ENCODE assay signal across 16 cellular contexts in genomic region chr16:18782697-18783429, GRCh38. TPM values are rescaled to one million over a fixed set of nuclear protein-coding genes. Genes with fewer than 3 reads are reported as not detected.
DNase-seq lines count a peak whose midpoint lies in the region; ATAC-seq, FAIRE-seq and TF ChIP-seq lines count a peak whose summit lies in the region.
"Had no signal": no experiment of that assay in that cellular context is flagged by ENCODE, and none has a peak within 500 bp of the region (broad histone marks: within the 10 kb centered on the region; RNA-seq: fewer than 3 reads in every experiment).

No MANE protein-coding gene starts in this region.

- no peaks in the 10 kb centered on the region for H3K27me3 ChIP-seq in CD4-positive, alpha-beta T cell (ENCODE audit: control insufficient read depth, insufficient read depth, low read length)
- no peaks in the 10 kb centered on the region for H3K27me3 ChIP-seq in esophagus muscularis mucosa
- H3K27me3 ChIP-seq: BLaER1, breast epithelium, thyroid gland had no signal

- intact Hi-C loops in CD4-positive, alpha-beta T cell (cut with DNase I, micrococcal nuclease), result no loop called here
- intact Hi-C loops in activated T-helper 2 cell treated with anti-CD3 and anti-CD28 coated beads, Interferon-gamma antibody, Interleukin-2, Interleukin-4, amounts not matched to agents 10 μg/mL and 5 μg/mL and 100 μg/mL, durations not matched to agents 14 hours and 24 hours and 36 hours (cut with micrococcal nuclease), result no loop called here
- intact Hi-C loops in esophagus muscularis mucosa (cut with DNase I), result no loop called here

- peak; percentile 62 for ATAC-seq in CD4-positive, alpha-beta T cell (ENCODE audit: poor library complexity)
- ATAC-seq in natural killer cell treated with Interleukin-12 subunit alpha and Interleukin-12 subunit beta and Interleukin-15 and Interleukin-18, amount 100 ng/mL, for 72 hours, result no peak
- no peak for ATAC-seq in GM21529 (IDR thresholded peaks at IDR 0.05; ENCODE audit: unreplicated experiment)
- no peak for ATAC-seq in GM18909 (IDR thresholded peaks at IDR 0.05; ENCODE audit: poor library complexity, unreplicated experiment)
- ATAC-seq: Right ventricle myocardium inferior had no signal

- no peak for FAIRE-seq in GM12891 (lab: Jason Lieb, UNC)
- FAIRE-seq: kidney had no signal

- H3K4me1 ChIP-seq in esophagus muscularis mucosa, result peaks cover 30 to 47% (median 45%) of the 10 kb centered on the region in 4 donors

- H3K4me3 Mint-ChIP-seq in CD4-positive, alpha-beta T cell, result no peak overlapping the region
- H3K4me3 Mint-ChIP-seq in activated T-helper 2 cell treated with anti-CD3 and anti-CD28 coated beads, Interferon-gamma antibody, Interleukin-2, Interleukin-4, amounts not matched to agents 10 μg/mL and 5 μg/mL and 100 μg/mL, durations not matched to agents 14 hours and 24 hours and 36 hours (ENCODE audit: low read depth), result no peak overlapping the region
- H3K4me3 Mint-ChIP-seq in natural killer cell treated with Interleukin-12 subunit alpha and Interleukin-12 subunit beta and Interleukin-15 and Interleukin-18, amount 100 ng/mL, for 72 hours, result peak overlapping the region; percentile 15

- DNase-seq in CD4-positive, alpha-beta T cell, result no peak
- no peak for DNase-seq in GM12891 (ENCODE audit: insufficient read length, low spot score)
- DNase-seq in activated T-helper 2 cell treated with anti-CD3 and anti-CD28 coated beads, Interferon-gamma antibody, Interleukin-2, Interleukin-4, amounts not matched to agents 10 μg/mL and 5 μg/mL and 100 μg/mL, durations not matched to agents 14 hours and 24 hours and 36 hours (ENCODE audit: low spot score), result no peak
- DNase-seq in natural killer cell treated with Interleukin-12 subunit alpha and Interleukin-12 subunit beta and Interleukin-15 and Interleukin-18, amount 100 ng/mL, for 72 hours (ENCODE audit: low spot score), result no peak
- no peak for DNase-seq in esophagus muscularis mucosa (ENCODE audit: extremely low spot score)
- DNase-seq: DMS153, kidney, mesenchymal stem cell, NCI-H187, NCI-H446, thyroid gland had no signal

- no peak overlapping the region for H3K4me3 ChIP-seq in esophagus muscularis mucosa
- H3K4me3 ChIP-seq: BLaER1, breast epithelium, thyroid gland had no signal

- 88% methylated on average over 8 of the region's 8 CpGs for WGBS in esophagus muscularis mucosa

- H3K36me3 Mint-ChIP-seq in CD4-positive, alpha-beta T cell (ENCODE audit: low read depth), result peaks cover 60% of the 10 kb centered on the region
- peaks cover 59% of the 10 kb centered on the region for H3K36me3 Mint-ChIP-seq in activated T-helper 2 cell treated with anti-CD3 and anti-CD28 coated beads, Interferon-gamma antibody, Interleukin-2, Interleukin-4, amounts not matched to agents 10 μg/mL and 5 μg/mL and 100 μg/mL, durations not matched to agents 14 hours and 24 hours and 36 hours (ENCODE audit: low read depth)
- H3K36me3 Mint-ChIP-seq in natural killer cell treated with Interleukin-12 subunit alpha and Interleukin-12 subunit beta and Interleukin-15 and Interleukin-18, amount 100 ng/mL, for 72 hours, result peaks cover 35% of the 10 kb centered on the region

- peaks cover 45% of the 10 kb centered on the region for H3K4me1 Mint-ChIP-seq in CD4-positive, alpha-beta T cell (ENCODE audit: low read depth)
- peaks cover 33% of the 10 kb centered on the region for H3K4me1 Mint-ChIP-seq in activated T-helper 2 cell treated with anti-CD3 and anti-CD28 coated beads, Interferon-gamma antibody, Interleukin-2, Interleukin-4, amounts not matched to agents 10 μg/mL and 5 μg/mL and 100 μg/mL, durations not matched to agents 14 hours and 24 hours and 36 hours (ENCODE audit: low read depth)
- peaks cover 31 to 37% of the 10 kb centered on the region in 2 donors for H3K4me1 Mint-ChIP-seq in natural killer cell treated with Interleukin-12 subunit alpha and Interleukin-12 subunit beta and Interleukin-15 and Interleukin-18, amount 100 ng/mL, for 72 hours (ENCODE audit: low read depth in 2 of 2)

- H3K27ac ChIP-seq in CD4-positive, alpha-beta T cell (ENCODE audit: low read depth, low read length), result no peak overlapping the region
- no peak overlapping the region for H3K27ac ChIP-seq in esophagus muscularis mucosa (replicated peaks in 1 of 4)
- H3K27ac ChIP-seq: BLaER1, breast epithelium, thyroid gland had no signal

- CTCF ChIA-PET in CD4-positive, alpha-beta T cell (lab: Charles Lee), result interaction anchor here (0.7 to 1.1 kb wide), 2 partner anchors 19 to 1603 kb away, joined by 3 to 4 read pairs; partner anchors contain the start of gene ARL6IP1

- no peak for TF ChIP-seq CTCF in CD4-positive, alpha-beta T cell (IDR thresholded peaks at IDR 0.05)
- no peak for TF ChIP-seq CTCF in esophagus muscularis mucosa (IDR thresholded peaks at IDR 0.05)

- no peaks in the 10 kb centered on the region for H3K27me3 Mint-ChIP-seq in CD4-positive, alpha-beta T cell
- H3K27me3 Mint-ChIP-seq in activated T-helper 2 cell treated with anti-CD3 and anti-CD28 coated beads, Interferon-gamma antibody, Interleukin-2, Interleukin-4, amounts not matched to agents 10 μg/mL and 5 μg/mL and 100 μg/mL, durations not matched to agents 14 hours and 24 hours and 36 hours (ENCODE audit: low read depth), result no peaks in the 10 kb centered on the region
- H3K27me3 Mint-ChIP-seq in natural killer cell treated with Interleukin-12 subunit alpha and Interleukin-12 subunit beta and Interleukin-15 and Interleukin-18, amount 100 ng/mL, for 72 hours, result no peaks in the 10 kb centered on the region

- no peaks in the 10 kb centered on the region for H3K9me3 ChIP-seq in CD4-positive, alpha-beta T cell (ENCODE audit: control insufficient read depth, low read length)
- no peaks in the 10 kb centered on the region for H3K9me3 ChIP-seq in esophagus muscularis mucosa
- H3K9me3 ChIP-seq: BLaER1, breast epithelium, thyroid gland had no signal

- no peak for TF ChIP-seq EP300 in esophagus muscularis mucosa (IDR thresholded peaks at IDR 0.05)

- POLR2A ChIA-PET in CD4-positive, alpha-beta T cell (lab: Charles Lee), result no interaction called here

- peaks cover 33 to 60% (median 52%) of the 10 kb centered on the region in 4 donors for H3K36me3 ChIP-seq in esophagus muscularis mucosa

- H3K9me3 Mint-ChIP-seq in CD4-positive, alpha-beta T cell, result no peaks in the 10 kb centered on the region
- no peaks in the 10 kb centered on the region for H3K9me3 Mint-ChIP-seq in activated T-helper 2 cell treated with anti-CD3 and anti-CD28 coated beads, Interferon-gamma antibody, Interleukin-2, Interleukin-4, amounts not matched to agents 10 μg/mL and 5 μg/mL and 100 μg/mL, durations not matched to agents 14 hours and 24 hours and 36 hours
- H3K9me3 Mint-ChIP-seq in natural killer cell treated with Interleukin-12 subunit alpha and Interleukin-12 subunit beta and Interleukin-15 and Interleukin-18, amount 100 ng/mL, for 72 hours, result no peaks in the 10 kb centered on the region

- H3K27ac Mint-ChIP-seq in CD4-positive, alpha-beta T cell, result peak overlapping the region; percentile 69
- H3K27ac Mint-ChIP-seq in activated T-helper 2 cell treated with anti-CD3 and anti-CD28 coated beads, Interferon-gamma antibody, Interleukin-2, Interleukin-4, amounts not matched to agents 10 μg/mL and 5 μg/mL and 100 μg/mL, durations not matched to agents 14 hours and 24 hours and 36 hours, result peak overlapping the region; percentile 17
- no peak overlapping the region for H3K27ac Mint-ChIP-seq in natural killer cell treated with Interleukin-12 subunit alpha and Interleukin-12 subunit beta and Interleukin-15 and Interleukin-18, amount 100 ng/mL, for 72 hours

- TF ChIP-seq POLR2A in GM12891 (IDR thresholded peaks at IDR 0.05; ENCODE audit: low read depth, low read length) (peak; percentile 23; the same call in 1 of the 2 replicates), esophagus muscularis mucosa (IDR thresholded peaks at IDR 0.05; ENCODE audit: low read depth) (no peak)

TF ChIP-seq in GM12891, 5 proteins besides CTCF, POLR2A, EP300 and RAD21:
- TF ChIP-seq PAX5 (IDR thresholded peaks at IDR 0.05; ENCODE audit: insufficient read depth, low read length, severe bottlenecking) (no peak), SPI1 (IDR thresholded peaks at IDR 0.05; ENCODE audit: low read depth, low read length) (no peak), POLR2AphosphoS5 (IDR thresholded peaks at IDR 0.05; ENCODE audit: low read depth, low read length) (no peak; the same call in 1 of the 2 replicates), TAF1 (IDR thresholded peaks at IDR 0.05; ENCODE audit: low read depth, low read length) (no peak), POU2F2 (IDR thresholded peaks at IDR 0.05; ENCODE audit: low read depth, low read length) (no peak)

RNA-seq across cellular contexts. Expression of gene RPS15A, which starts 7.3 kb away (rescaled TPM):
- total RNA-seq in CD4-positive, alpha-beta T cell, result 1,000 to 10,000 TPM; 3,821 to 3,943 TPM
- polyA plus RNA-seq in GM12891 (2012; ENCODE audit: low read depth, missing spikeins), result 6,481 TPM
- total RNA-seq in activated T-helper 2 cell treated with anti-CD3 and anti-CD28 coated beads, Interferon-gamma antibody, Interleukin-2, Interleukin-4, amounts not matched to agents 10 μg/mL and 5 μg/mL and 100 μg/mL, durations not matched to agents 14 hours and 24 hours and 36 hours, result 1,903 and 1,963 TPM in 2 replicates
- 1,000 to 10,000 TPM in 1 of 2 donors, 100 to 1,000 TPM in 1; 497 to 1,038 TPM for total RNA-seq in natural killer cell treated with Interleukin-12 subunit alpha and Interleukin-12 subunit beta and Interleukin-15 and Interleukin-18, amount 100 ng/mL, for 72 hours
- total RNA-seq in esophagus muscularis mucosa, result 1,000 to 10,000 TPM in 2 of 4 donors, 100 to 1,000 TPM in 2; 356 to 2,439 (median 1,496) TPM

RNA-seq across cellular contexts. Expression of gene ARL6IP1, which starts 18.5 kb away (rescaled TPM):
- total RNA-seq in CD4-positive, alpha-beta T cell, result 100 to 1,000 TPM; 109 to 111 TPM
- polyA plus RNA-seq in GM12891 (2012; ENCODE audit: low read depth, missing spikeins), result 84.1 TPM
- total RNA-seq in activated T-helper 2 cell treated with anti-CD3 and anti-CD28 coated beads, Interferon-gamma antibody, Interleukin-2, Interleukin-4, amounts not matched to agents 10 μg/mL and 5 μg/mL and 100 μg/mL, durations not matched to agents 14 hours and 24 hours and 36 hours, result 112 TPM in 2 replicates
- 100 to 1,000 TPM; 113 to 149 TPM for total RNA-seq in natural killer cell treated with Interleukin-12 subunit alpha and Interleukin-12 subunit beta and Interleukin-15 and Interleukin-18, amount 100 ng/mL, for 72 hours
- 100 to 1,000 TPM in 1 of 4 donors, 10 to 100 TPM in 3; 53.4 to 146 (median 91.2) TPM for total RNA-seq in esophagus muscularis mucosa

Comparison
In these comparisons a context has a peak if more than half of its experiments do, and no peak if none do; other contexts are left out.
1. H3K27ac Mint-ChIP-seq: peak in CD4-positive, alpha-beta T cell (single experiment) and activated T-helper 2 cell treated with anti-CD3 and anti-CD28 coated beads, Interferon-gamma antibody, Interleukin-2, Interleukin-4, amounts not matched to agents 10 μg/mL and 5 μg/mL and 100 μg/mL, durations not matched to agents 14 hours and 24 hours and 36 hours (single experiment); none in natural killer cell treated with Interleukin-12 subunit alpha and Interleukin-12 subunit beta and Interleukin-15 and Interleukin-18, amount 100 ng/mL, for 72 hours (0 of 2).